ENCODE assay signal across 29 cellular contexts in genomic region chr17:16917995-16918394, GRCh38. TPM values are rescaled to one million over a fixed set of nuclear protein-coding genes. Genes with fewer than 3 reads are reported as not detected.
A peak's percentile ranks its signal among the peaks of the same experiment; 100 is the strongest.
DNase-seq lines count a peak whose midpoint lies in the region; ATAC-seq and TF ChIP-seq lines count a peak whose summit lies in the region.
"Had no signal": no experiment of that assay in that cellular context is flagged by ENCODE, and none has a peak within 500 bp of the region (broad histone marks: within the 10 kb centered on the region; RNA-seq: fewer than 3 reads in every experiment).

No MANE protein-coding gene starts in this region.

- no peaks in the 10 kb centered on the region for H3K9me3 ChIP-seq in vagina
- H3K9me3 ChIP-seq: breast epithelium, prostate gland, right lobe of liver, upper lobe of left lung had no signal

- ATAC-seq in activated CD8-positive, alpha-beta memory T cell treated with anti-CD3 and anti-CD28 coated beads, Interleukin-2, amount 10 ng/mL, durations not matched to agents 7 days and 5 days = no peak
- ATAC-seq in HG03095 (IDR thresholded peaks at IDR 0.05; ENCODE audit: unreplicated experiment) (no peak), HG02759 (IDR thresholded peaks at IDR 0.05; ENCODE audit: unreplicated experiment) (no peak)
- ATAC-seq: activated T-cell treated with anti-CD3 and anti-CD28 coated beads, Interleukin-2, amount 50 U/mL, for 4 hours; Panc1; right lobe of liver had no signal

- no peak overlapping the region for H3K4me3 Mint-ChIP-seq in activated CD8-positive, alpha-beta memory T cell treated with anti-CD3 and anti-CD28 coated beads, Interleukin-2, amount 10 ng/mL, durations not matched to agents 7 days and 5 days
- H3K4me3 Mint-ChIP-seq in endothelial cell (ENCODE audit: unreplicated experiment) = no peak overlapping the region
- H3K4me3 Mint-ChIP-seq: activated naive CD8-positive, alpha-beta T cell treated with anti-CD3 and anti-CD28 coated beads for 36 hours; activated T-cell treated with anti-CD3 and anti-CD28 coated beads, Interleukin-2, amount 50 U/mL, for 4 hours; CD4-positive, alpha-beta T cell; mesothelial cell of epicardium; T-helper 2 cell treated with Interferon-gamma antibody and Interleukin-4, amounts not matched to agents 5 μg/mL and 100 μg/mL, for 36 hours had no signal

- H3K4me3 ChIP-seq in vagina = no peak overlapping the region
- H3K4me3 ChIP-seq: breast epithelium, prostate gland, right lobe of liver, upper lobe of left lung had no signal

- no peaks in the 10 kb centered on the region for H3K9me3 Mint-ChIP-seq in activated CD8-positive, alpha-beta memory T cell treated with anti-CD3 and anti-CD28 coated beads, Interleukin-2, amount 10 ng/mL, durations not matched to agents 7 days and 5 days (ENCODE audit: low read depth)
- no peaks in the 10 kb centered on the region for H3K9me3 Mint-ChIP-seq in endothelial cell (ENCODE audit: unreplicated experiment)
- H3K9me3 Mint-ChIP-seq: activated naive CD8-positive, alpha-beta T cell treated with anti-CD3 and anti-CD28 coated beads for 36 hours; activated T-cell treated with anti-CD3 and anti-CD28 coated beads, Interleukin-2, amount 50 U/mL, for 4 hours; CD4-positive, alpha-beta T cell; mesothelial cell of epicardium; T-helper 2 cell treated with Interferon-gamma antibody and Interleukin-4, amounts not matched to agents 5 μg/mL and 100 μg/mL, for 36 hours had no signal

- no peak overlapping the region for H3K27ac ChIP-seq in vagina
- H3K27ac ChIP-seq: breast epithelium, KMS-11, prostate gland, right lobe of liver, upper lobe of left lung had no signal

- TF ChIP-seq POLR2A in vagina (IDR thresholded peaks at IDR 0.05) = no peak

- no peak for TF ChIP-seq CTCF in endothelial cell (IDR thresholded peaks at IDR 0.05; ENCODE audit: unreplicated experiment)
- no peak for TF ChIP-seq CTCF in vagina (IDR thresholded peaks at IDR 0.05)

- no peaks in the 10 kb centered on the region for H3K4me1 Mint-ChIP-seq in activated CD8-positive, alpha-beta memory T cell treated with anti-CD3 and anti-CD28 coated beads, Interleukin-2, amount 10 ng/mL, durations not matched to agents 7 days and 5 days
- peaks cover 33% of the 10 kb centered on the region for H3K4me1 Mint-ChIP-seq in endothelial cell (ENCODE audit: unreplicated experiment)
- H3K4me1 Mint-ChIP-seq: mesothelial cell of epicardium had no signal

- H3K27ac Mint-ChIP-seq in activated CD8-positive, alpha-beta memory T cell treated with anti-CD3 and anti-CD28 coated beads, Interleukin-2, amount 10 ng/mL, durations not matched to agents 7 days and 5 days = no peak overlapping the region
- H3K27ac Mint-ChIP-seq in endothelial cell (ENCODE audit: unreplicated experiment) = peak overlapping the region; percentile 37
- H3K27ac Mint-ChIP-seq: activated naive CD8-positive, alpha-beta T cell treated with anti-CD3 and anti-CD28 coated beads for 36 hours; CD4-positive, alpha-beta T cell; mesothelial cell of epicardium; T-helper 2 cell treated with Interferon-gamma antibody and Interleukin-4, amounts not matched to agents 5 μg/mL and 100 μg/mL, for 36 hours had no signal

- CTCF ChIA-PET in activated CD8-positive, alpha-beta memory T cell treated with anti-CD3 and anti-CD28 coated beads, Interleukin-2, amount 10 ng/mL, durations not matched to agents 7 days and 5 days (lab: Charles Lee) = no interaction called here

- H3K4me1 ChIP-seq in vagina = no peaks in the 10 kb centered on the region
- H3K4me1 ChIP-seq: breast epithelium, prostate gland had no signal

- no peaks in the 10 kb centered on the region for H3K27me3 ChIP-seq in vagina
- H3K27me3 ChIP-seq: breast epithelium, right lobe of liver, upper lobe of left lung had no signal

- H3K27me3 Mint-ChIP-seq in activated CD8-positive, alpha-beta memory T cell treated with anti-CD3 and anti-CD28 coated beads, Interleukin-2, amount 10 ng/mL, durations not matched to agents 7 days and 5 days = peaks cover 11% of the 10 kb centered on the region
- H3K27me3 Mint-ChIP-seq in endothelial cell (ENCODE audit: unreplicated experiment) = peaks cover 4% of the 10 kb centered on the region
- H3K27me3 Mint-ChIP-seq: activated naive CD8-positive, alpha-beta T cell treated with anti-CD3 and anti-CD28 coated beads for 36 hours; CD4-positive, alpha-beta T cell had no signal

- H3K36me3 Mint-ChIP-seq in activated CD8-positive, alpha-beta memory T cell treated with anti-CD3 and anti-CD28 coated beads, Interleukin-2, amount 10 ng/mL, durations not matched to agents 7 days and 5 days = no peaks in the 10 kb centered on the region
- H3K36me3 Mint-ChIP-seq in endothelial cell (ENCODE audit: low read depth, unreplicated experiment) = no peaks in the 10 kb centered on the region
- H3K36me3 Mint-ChIP-seq: activated naive CD8-positive, alpha-beta T cell treated with anti-CD3 and anti-CD28 coated beads for 36 hours; mesothelial cell of epicardium had no signal

- DNase-seq in activated CD8-positive, alpha-beta memory T cell treated with anti-CD3 and anti-CD28 coated beads, Interleukin-2, amount 50 U/mL, for 48 hours = peak; percentile 20
- no peak for DNase-seq in activated CD8-positive, alpha-beta memory T cell treated with anti-CD3 and anti-CD28 coated beads, Interleukin-2, amount 10 ng/mL, durations not matched to agents 7 days and 5 days
- DNase-seq in endothelial cell (ENCODE audit: low spot score) (no peak), posterior vena cava (ENCODE audit: low spot score) (peak; percentile 29), vagina (ENCODE audit: extremely low spot score in 2 of 2) (peak; percentile 49 to 58)
- DNase-seq: activated gamma-delta T cell; activated naive CD8-positive, alpha-beta T cell treated with anti-CD3 and anti-CD28 coated beads for 36 hours; activated T-cell treated with anti-CD3 and anti-CD28 coated beads, Interleukin-2, amount 50 U/mL, for 4 hours; AML-193; anterior cingulate cortex; CD4-positive, alpha-beta T cell; effector CD4-positive, alpha-beta T cell; hippocampal formation; NCI-H1417; NCI-H2081 treated with DMSO at 0.1 percent for 48 hours; NCI-H226; right lobe of liver had no signal

- H3K36me3 ChIP-seq in vagina = no peaks in the 10 kb centered on the region
- H3K36me3 ChIP-seq: breast epithelium, prostate gland, right lobe of liver, upper lobe of left lung had no signal

- intact Hi-C loops in posterior vena cava (cut with DNase I) = no loop called here
- intact Hi-C loops in vagina (cut with DNase I) = no loop called here

RNA-seq across cellular contexts. Expression of gene TNFRSF13B, which starts 53.9 kb away (rescaled TPM):
- total RNA-seq in activated CD8-positive, alpha-beta memory T cell treated with anti-CD3 and anti-CD28 coated beads, Interleukin-2, amount 10 ng/mL, durations not matched to agents 7 days and 5 days = not detected
- total RNA-seq in endothelial cell (ENCODE audit: unreplicated experiment) = not detected
- total RNA-seq in posterior vena cava = not detected
- total RNA-seq in vagina = not detected
- total RNA-seq: A673; CD4-positive, alpha-beta T cell; Daoy; H1; mesothelial cell of epicardium; prostate gland had no signal

Comparison
In these comparisons a context has a peak if more than half of its experiments do, and no peak if none do; other contexts are left out.
1. DNase-seq: peak in activated CD8-positive, alpha-beta memory T cell treated with anti-CD3 and anti-CD28 coated beads, Interleukin-2, amount 50 U/mL, for 48 hours (single experiment), posterior vena cava (single experiment) and vagina (2 of 2); none in activated CD8-positive, alpha-beta memory T cell treated with anti-CD3 and anti-CD28 coated beads, Interleukin-2, amount 10 ng/mL, durations not matched to agents 7 days and 5 days (single experiment) and endothelial cell (single experiment).